In genomic region chr4:77170926-77171325, GRCh38 we compare ENCODE assay signal across 19 cellular contexts. TPM values are rescaled to one million over a fixed set of nuclear protein-coding genes. Genes with fewer than 3 reads are reported as not detected.
A peak's percentile ranks its signal among the peaks of the same experiment; 100 is the strongest.
DNase-seq lines count a peak whose midpoint lies in the region; ATAC-seq, FAIRE-seq and TF ChIP-seq lines count a peak whose summit lies in the region.
"Had no signal": no experiment of that assay in that cellular context is flagged by ENCODE, and none has a peak within 500 bp of the region (broad histone marks: within the 10 kb centered on the region; RNA-seq: fewer than 3 reads in every experiment).

No MANE protein-coding gene starts in this region.

- peak overlapping the region; percentile 37 for H4K8ac ChIP-seq in trophoblast cell (ENCODE audit: low read depth, low read length)

- no peak overlapping the region for H2AK5ac ChIP-seq in trophoblast cell (ENCODE audit: low read length)

- H3F3A ChIP-seq in GM23248 (ENCODE audit: insufficient read depth) = peaks cover 61% of the 10 kb centered on the region

- no peak overlapping the region for H2AFZ ChIP-seq in GM23248
- no peak overlapping the region for H2AFZ ChIP-seq in astrocyte (ENCODE audit: low read depth, low read length)
- no peak overlapping the region for H2AFZ ChIP-seq in keratinocyte (ENCODE audit: control insufficient read depth, low read length)
- H2AFZ ChIP-seq in trophoblast cell (ENCODE audit: insufficient read depth, low read length, poor library complexity) = no peak overlapping the region
- H2AFZ ChIP-seq: GM23338 had no signal

- H3K36me3 Mint-ChIP-seq in astrocyte (ENCODE audit: low read depth, unreplicated experiment) = peaks cover 12% of the 10 kb centered on the region
- H3K36me3 Mint-ChIP-seq in activated CD4-positive, alpha-beta T cell treated with anti-CD3 and anti-CD28 coated beads for 36 hours (ENCODE audit: low read depth) = peaks cover 3% of the 10 kb centered on the region

- POLR2A ChIA-PET in activated CD4-positive, alpha-beta T cell treated with anti-CD3 and anti-CD28 coated beads for 36 hours (lab: Charles Lee) = no interaction called here

- H3K9me3 ChIP-seq in GM23248 (ENCODE audit: low read depth) (no peaks in the 10 kb centered on the region), astrocyte (ENCODE audit: insufficient read depth, low read depth, low read length) (no peaks in the 10 kb centered on the region), keratinocyte (ENCODE audit: control insufficient read depth, low read depth, low read length) (no peaks in the 10 kb centered on the region), trophoblast cell (ENCODE audit: insufficient read depth, low read depth, low read length) (no peaks in the 10 kb centered on the region), HAP-1 (no peaks in the 10 kb centered on the region), psoas muscle (no peaks in the 10 kb centered on the region)
- H3K9me3 ChIP-seq: A549 had no signal

- WGBS in GM23248 (ENCODE audit: low coverage in 1 of 2, low lambda C conversion rate in 2 of 2, missing lambda C conversion rate in 2 of 2), 2 experiments = 82 to 90% methylated on average over 4 of the region's 4 CpGs
- WGBS in trophoblast cell (ENCODE audit: extremely low coverage, insufficient coverage, insufficient read length) = no CpG with 5 or more reads among the region's 4 CpGs
- WGBS in psoas muscle, 3 donors = 94 to 99% (median 96%) methylated on average over 4 of the region's 4 CpGs

- intact Hi-C loops in activated CD4-positive, alpha-beta T cell treated with anti-CD3 and anti-CD28 coated beads for 36 hours (cut with DNase I, micrococcal nuclease) = no loop called here
- intact Hi-C loops in psoas muscle (cut with DNase I) = no loop called here

- peak overlapping the region; percentile 90 for H3K27ac ChIP-seq in GM23248
- H3K27ac ChIP-seq in astrocyte (ENCODE audit: low read depth, low read length) = no peak overlapping the region
- H3K27ac ChIP-seq in keratinocyte (ENCODE audit: control insufficient read depth, insufficient read depth, low read length) = peak overlapping the region; percentile 81
- peak overlapping the region; percentile 10 for H3K27ac ChIP-seq in trophoblast cell (ENCODE audit: low read depth, low read length)
- no peak overlapping the region for H3K27ac ChIP-seq in psoas muscle
- H3K27ac ChIP-seq: A549 had no signal

- 0 out of 2 replicates have a peak overlapping the region, but pooled peaks have one; percentile 61 for H3K9ac ChIP-seq in GM23248
- H3K9ac ChIP-seq in astrocyte (ENCODE audit: low read length) = no peak overlapping the region
- no peak overlapping the region for H3K9ac ChIP-seq in keratinocyte (ENCODE audit: control insufficient read depth, extremely low read depth, insufficient read depth, low read length)
- H3K9ac ChIP-seq in trophoblast cell (ENCODE audit: low read length) = no peak overlapping the region

- H4K12ac ChIP-seq in trophoblast cell (ENCODE audit: low read depth, low read length) = no peak overlapping the region

- no peak for ATAC-seq in activated CD4-positive, alpha-beta T cell treated with anti-CD3 and anti-CD28 coated beads for 36 hours
- ATAC-seq in psoas muscle = no peak
- ATAC-seq: A549, GM23338 had no signal

- H3K27me3 ChIP-seq in GM23248 (replicated peaks; ENCODE audit: insufficient read depth) (no peaks in the 10 kb centered on the region), astrocyte (ENCODE audit: insufficient read depth, low read length) (peaks cover 5% of the 10 kb centered on the region), keratinocyte (ENCODE audit: control insufficient read depth, extremely low read depth, insufficient read depth, low read length) (no peaks in the 10 kb centered on the region), trophoblast cell (ENCODE audit: insufficient read depth, low read length) (no peaks in the 10 kb centered on the region), HAP-1 (ENCODE audit: low read depth) (no peaks in the 10 kb centered on the region), psoas muscle (ENCODE audit: insufficient read depth in 3 of 3, low read length in 2 of 3) (no peaks in the 10 kb centered on the region)

- no peak overlapping the region for H3K14ac ChIP-seq in trophoblast cell (ENCODE audit: low read length)

- H3K4ac ChIP-seq in trophoblast cell (ENCODE audit: low read depth, low read length) = no peak overlapping the region

- H3K4me2 ChIP-seq in GM23248 (ENCODE audit: unreplicated experiment) = peak overlapping the region; percentile 14
- H3K4me2 ChIP-seq in astrocyte (ENCODE audit: low read length) = no peak overlapping the region
- H3K4me2 ChIP-seq in keratinocyte (ENCODE audit: control insufficient read depth, extremely low read depth, insufficient read depth, low read depth, low read length) = no peak overlapping the region
- no peak overlapping the region for H3K4me2 ChIP-seq in trophoblast cell (ENCODE audit: low read length)
- H3K4me2 ChIP-seq: A549, GM23338 had no signal

- H3K36me3 ChIP-seq in GM23248 (ENCODE audit: low read depth) = peaks cover 25% of the 10 kb centered on the region
- peaks cover 3% of the 10 kb centered on the region for H3K36me3 ChIP-seq in astrocyte (ENCODE audit: insufficient read depth, low read length)
- peaks cover 8 to 27% of the 10 kb centered on the region in 2 experiments for H3K36me3 ChIP-seq in keratinocyte (ENCODE audit: control insufficient read depth in 2 of 2, extremely low read depth in 1 of 2, insufficient read depth in 2 of 2, low read length in 2 of 2)
- H3K36me3 ChIP-seq in trophoblast cell (ENCODE audit: control insufficient read depth in 1 of 2, insufficient read depth in 2 of 2, low read length in 2 of 2) = peaks cover 5 to 23% of the 10 kb centered on the region in 2 experiments
- peaks cover 6% of the 10 kb centered on the region for H3K36me3 ChIP-seq in HAP-1 (replicated peaks)
- H3K36me3 ChIP-seq in psoas muscle (ENCODE audit: insufficient read depth in 1 of 2, low read depth in 1 of 2) = peaks cover 0 to 14% of the 10 kb centered on the region in 2 donors

- no peak overlapping the region for H3K4me3 Mint-ChIP-seq in astrocyte (ENCODE audit: unreplicated experiment)
- no peak overlapping the region for H3K4me3 Mint-ChIP-seq in activated CD4-positive, alpha-beta T cell treated with anti-CD3 and anti-CD28 coated beads for 36 hours
- H3K4me3 Mint-ChIP-seq: GM23338 had no signal

- no peaks in the 10 kb centered on the region for H3K9me2 ChIP-seq in GM23248 (ENCODE audit: insufficient read depth)

- no peak for FAIRE-seq in astrocyte (lab: Jason Lieb, UNC)
- peak; percentile 68 for FAIRE-seq in keratinocyte (lab: Jason Lieb, UNC)
- FAIRE-seq: A549, GM12892 had no signal

- H4K20me1 ChIP-seq in GM23248 (ENCODE audit: insufficient read depth) = no peaks in the 10 kb centered on the region
- no peaks in the 10 kb centered on the region for H4K20me1 ChIP-seq in astrocyte (ENCODE audit: insufficient read depth, low read length)
- H4K20me1 ChIP-seq in keratinocyte (ENCODE audit: control insufficient read depth, extremely low read depth, insufficient read depth, low read length) = no peaks in the 10 kb centered on the region

- peak overlapping the region; percentile 61 for H3K23ac ChIP-seq in trophoblast cell (ENCODE audit: low read length)

- in situ Hi-C loops in GM23248 (cut with MboI) = no loop called here
- in situ Hi-C loops in HAP-1 (cut with MboI; ENCODE audit: low sequenced_read_pairs) = no loop called here

- H3K4me1 Mint-ChIP-seq in astrocyte (ENCODE audit: low read depth, unreplicated experiment) = peaks cover 65% of the 10 kb centered on the region
- no peaks in the 10 kb centered on the region for H3K4me1 Mint-ChIP-seq in activated CD4-positive, alpha-beta T cell treated with anti-CD3 and anti-CD28 coated beads for 36 hours

- no peak for DNase-seq in GM23248
- DNase-seq in astrocyte (ENCODE audit: low read depth) = no peak
- DNase-seq in keratinocyte (ENCODE audit: low read depth, low spot score) = no peak
- DNase-seq in trophoblast cell = no peak
- no peak for DNase-seq in activated CD4-positive, alpha-beta T cell treated with anti-CD3 and anti-CD28 coated beads for 36 hours
- no peak for DNase-seq in HAP-1 (ENCODE audit: low spot score in 2 of 2)
- DNase-seq in psoas muscle = no peak
- DNase-seq in GM10266 (ENCODE audit: extremely low spot score) = no peak
- DNase-seq: C1 segment of cervical spinal cord, DMS 273 treated with DMSO at 0.1 percent for 48 hours, GF-D8, Karpas-422, NCI-H1417, NCI-H187 treated with DMSO at 0.1 percent for 48 hours, NCI-H526 treated with DMSO at 0.1 percent for 48 hours, SIG-M5 had no signal

- H3K79me1 ChIP-seq in trophoblast cell (ENCODE audit: low read length) = peaks cover 3% of the 10 kb centered on the region

- no peaks in the 10 kb centered on the region for H3K9me3 Mint-ChIP-seq in astrocyte (ENCODE audit: unreplicated experiment)
- H3K9me3 Mint-ChIP-seq in activated CD4-positive, alpha-beta T cell treated with anti-CD3 and anti-CD28 coated beads for 36 hours (ENCODE audit: low read depth) = no peaks in the 10 kb centered on the region
- H3K9me3 Mint-ChIP-seq: GM23338 had no signal

- no peaks in the 10 kb centered on the region for H3K27me3 Mint-ChIP-seq in astrocyte (ENCODE audit: low read depth, unreplicated experiment)
- no peaks in the 10 kb centered on the region for H3K27me3 Mint-ChIP-seq in activated CD4-positive, alpha-beta T cell treated with anti-CD3 and anti-CD28 coated beads for 36 hours

- CTCF ChIA-PET in activated CD4-positive, alpha-beta T cell treated with anti-CD3 and anti-CD28 coated beads for 36 hours (lab: Charles Lee) = no interaction called here

- no peak overlapping the region for H2BK120ac ChIP-seq in trophoblast cell (ENCODE audit: insufficient read depth, low read length, poor library complexity)

- H3K18ac ChIP-seq in trophoblast cell (ENCODE audit: low read length) = no peak overlapping the region

- no peak for TF ChIP-seq CTCF in astrocyte (IDR thresholded peaks at IDR 0.05; ENCODE audit: insufficient read depth, low read depth, low read length)
- TF ChIP-seq CTCF in keratinocyte (optimal IDR thresholded peaks at IDR 0.05 in 1 of 3, IDR thresholded peaks at IDR 0.05 in 1 of 3, conservative IDR thresholded peaks at IDR 0.05 in 1 of 3; ENCODE audit: extremely low read depth in 1 of 3, insufficient read depth in 2 of 3, low read length in 3 of 3) = peak in 1 of 3 experiments; percentile 20
- TF ChIP-seq CTCF in psoas muscle (IDR thresholded peaks at IDR 0.05) = no peak
- TF ChIP-seq CTCF in GM10266 (IDR thresholded peaks at IDR 0.05; ENCODE audit: control insufficient read depth, insufficient read depth, low read depth, missing control alignments) = no peak

- H3K27ac Mint-ChIP-seq in astrocyte (ENCODE audit: unreplicated experiment) = peak overlapping the region; percentile 96
- no peak overlapping the region for H3K27ac Mint-ChIP-seq in activated CD4-positive, alpha-beta T cell treated with anti-CD3 and anti-CD28 coated beads for 36 hours
- H3K27ac Mint-ChIP-seq: GM23338 had no signal

- H2BK12ac ChIP-seq in trophoblast cell (ENCODE audit: low read length) = no peak overlapping the region

- H3K4me3 ChIP-seq in GM23248 (no peak overlapping the region), astrocyte (ENCODE audit: insufficient read depth, low read depth, low read length) (no peak overlapping the region), keratinocyte (ENCODE audit: control insufficient read depth in 2 of 3, extremely low read depth in 1 of 3, insufficient read depth in 2 of 3, low read depth in 1 of 3, low read length in 3 of 3) (no peak overlapping the region), trophoblast cell (ENCODE audit: low read depth, low read length) (no peak overlapping the region), HAP-1 (no peak overlapping the region), psoas muscle (no peak overlapping the region)
- H3K4me3 ChIP-seq: A549, GM23338 had no signal

- no peaks in the 10 kb centered on the region for H3K9me1 ChIP-seq in keratinocyte (ENCODE audit: control insufficient read depth, extremely low read depth, insufficient read depth, low read length)

- H3K4me1 ChIP-seq in GM23248 (ENCODE audit: insufficient read depth) (peaks cover 34% of the 10 kb centered on the region), astrocyte (ENCODE audit: insufficient read depth, low read length) (peaks cover 17% of the 10 kb centered on the region), keratinocyte (ENCODE audit: control insufficient read depth, extremely low read depth, insufficient read depth, low read length) (peaks cover 48% of the 10 kb centered on the region), trophoblast cell (ENCODE audit: control insufficient read depth in 1 of 2, insufficient read depth in 2 of 2, low read length in 2 of 2) (peaks cover 2 to 5% of the 10 kb centered on the region in 2 experiments), HAP-1 (no peaks in the 10 kb centered on the region), psoas muscle (no peaks in the 10 kb centered on the region)
- H3K4me1 ChIP-seq: A549 had no signal

- no peak overlapping the region for H2BK5ac ChIP-seq in trophoblast cell (ENCODE audit: low read depth, low read length, poor library complexity)

- H3K79me2 ChIP-seq in GM23248 (ENCODE audit: insufficient read depth) (no peaks in the 10 kb centered on the region), astrocyte (ENCODE audit: insufficient read depth, low read length) (no peaks in the 10 kb centered on the region), keratinocyte (ENCODE audit: control insufficient read depth, insufficient read depth, low read length) (no peaks in the 10 kb centered on the region), trophoblast cell (ENCODE audit: control insufficient read depth, insufficient read depth, low read length, poor library complexity) (no peaks in the 10 kb centered on the region)

- dilution Hi-C loops in keratinocyte (cut with MboI; ENCODE audit: extremely low pct_ligation_motif_present, low sequenced_read_pairs) = no loop called here

- no peak overlapping the region for H4K91ac ChIP-seq in trophoblast cell (ENCODE audit: low read depth, low read length)

RNA-seq across cellular contexts. Expression of gene CCNG2, which starts 13.9 kb away (rescaled TPM):
- total RNA-seq in GM23248 (2014; rRNA removed; shearing (Covaris generic)) = 34.0 and 40.0 TPM in 2 replicates
- polyA plus RNA-seq in GM23248 (2016; fragmentation: Nextera tagmentation; extraction: Ambion mirVana) (31.2 and 32.6 TPM in 2 replicates), keratinocyte (47.4 to 96.9 TPM (median 58.5 TPM) in 3 replicates), psoas muscle (1 to 10 TPM; 3.4 to 7.0 (median 3.5) TPM)
- total RNA-seq in astrocyte (53.3 and 54.7 TPM in 2 replicates), psoas muscle (10 to 100 TPM in 2 of 4 donors, 1 to 10 TPM in 2; 3.1 to 34.6 (median 12.4) TPM)
- 70.1 TPM for polyA plus RNA-seq in keratinocyte (2011; ENCODE audit: low read depth)
- polyA plus RNA-seq in keratinocyte (2011; cell fraction: cytosol; rRNA removed) = 46.5 and 83.0 TPM in 2 replicates
- 61.8 and 103 TPM in 2 replicates for polyA plus RNA-seq in keratinocyte (2011; cell fraction: nucleus; rRNA removed)
- 36.4 and 48.4 TPM in 2 replicates for polyA plus RNA-seq in keratinocyte (2012; ENCODE audit: low replicate concordance)
- polyA minus RNA-seq in keratinocyte = 6.8 to 52.8 TPM (median 21.1 TPM) in 3 replicates
- 35.3 TPM for polyA minus RNA-seq in keratinocyte (2011; cell fraction: cytosol; rRNA and poly(A)+ RNA removed)
- 22.1 and 50.5 TPM in 2 replicates for polyA minus RNA-seq in keratinocyte (2011; cell fraction: nucleus; rRNA and poly(A)+ RNA removed)
- 69.7 and 76.1 TPM in 2 replicates for polyA plus RNA-seq in trophoblast cell (2013)
- 10 to 100 TPM; 25.7 to 28.6 TPM for total RNA-seq in activated CD4-positive, alpha-beta T cell treated with anti-CD3 and anti-CD28 coated beads for 36 hours

Comparison
In these comparisons a context has a peak if more than half of its experiments do, and no peak if none do; other contexts are left out.
1. H3K27ac ChIP-seq: peak in GM23248 (single experiment), keratinocyte (single experiment) and trophoblast cell (single experiment); none in astrocyte (single experiment) and psoas muscle (single experiment).